1 cellular context compared by ENCODE assay signal in genomic region chr20:50242863-50243609, GRCh38.
TF ChIP-seq lines count a peak whose summit lies in the region.

No MANE protein-coding gene starts in this region.

TF ChIP-seq in H1, 55 proteins besides CTCF, POLR2A, EP300 and RAD21 (continued from another document):
- TF ChIP-seq EZH2 (IDR thresholded peaks at IDR 0.05; ENCODE audit: low read depth, low read length, severe bottlenecking) (no peak), CREB1 (IDR thresholded peaks at IDR 0.05) (no peak), FOSL1 (IDR thresholded peaks at IDR 0.05; ENCODE audit: insufficient read depth, low read depth, low read length) (no peak), E2F6 (IDR thresholded peaks at IDR 0.05) (no peak), YY1 (IDR thresholded peaks at IDR 0.05; ENCODE audit: low read depth, low read length) (no peak)
TF ChIP-seq in H1: peak in this region for 0.
